In the genomic region with DNA sequence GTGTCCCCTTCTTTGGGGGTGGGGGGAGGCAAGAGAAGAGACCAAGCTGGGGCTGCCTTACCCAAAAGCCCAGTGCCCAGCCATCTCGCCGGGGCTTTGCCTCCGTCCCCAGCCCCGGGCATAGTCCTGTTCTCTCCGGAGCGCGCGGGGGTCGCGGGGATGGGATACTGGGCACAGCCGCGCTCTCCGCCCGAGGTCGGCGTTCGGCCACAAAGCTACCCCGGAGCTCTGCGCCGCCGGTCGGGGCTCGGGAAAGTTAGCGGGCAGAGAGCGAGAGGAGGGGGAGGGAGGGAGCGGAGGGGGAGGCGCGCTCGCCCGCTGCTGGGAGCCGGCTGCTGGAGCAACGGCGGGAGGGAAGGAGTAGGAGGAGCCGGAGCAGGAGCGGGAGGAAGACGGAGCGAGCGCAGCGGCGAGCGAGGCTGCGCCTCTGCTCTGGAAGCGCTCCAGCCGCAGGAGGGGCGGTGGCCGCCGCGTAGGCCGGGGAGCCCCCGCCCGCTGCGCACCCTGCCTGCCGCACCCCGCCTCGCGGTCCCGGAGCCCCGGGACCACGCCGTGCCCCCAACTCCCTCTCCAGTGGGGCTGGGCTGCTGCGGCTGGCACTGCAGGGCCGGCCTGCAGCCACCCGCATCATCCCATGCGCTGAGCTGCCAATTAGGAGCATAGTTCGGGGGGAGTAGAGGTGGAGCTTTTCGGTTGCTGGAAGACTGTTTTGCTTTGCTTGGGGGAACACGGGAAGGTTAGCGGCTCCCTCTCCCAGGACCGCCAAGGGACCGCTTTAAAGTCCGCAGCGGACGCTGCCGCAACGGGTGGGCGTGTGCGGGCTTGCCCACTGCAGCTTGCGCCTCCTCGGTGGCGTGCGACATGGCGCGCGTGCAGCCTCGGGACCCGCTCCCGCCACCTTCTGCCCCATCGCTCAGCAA, we compare ENCODE assay signal across 1 cellular context.
A peak's percentile ranks its signal among the peaks of the same experiment; 100 is the strongest.
TF ChIP-seq lines count a peak whose summit lies in the region.

Gene SCN4B, minus strand, starts transcription at position 272 of the 920 bp plus-strand sequence. Its CDS starts 150 bp downstream, at position 122.

TF ChIP-seq in WTC11, 78 proteins besides CTCF, POLR2A, EP300 and RAD21 (continued from another document):
- TF ChIP-seq ZNF138 (CRISPR knock-in tag; conservative IDR thresholded peaks at IDR 0.05) (0 out of 2 replicates have a peak, but pooled peaks have one; percentile 60), EMX1 (CRISPR knock-in tag; IDR thresholded peaks at IDR 0.05) (no peak), PRRX2 (CRISPR knock-in tag; IDR thresholded peaks at IDR 0.05) (no peak), HMGXB4 (CRISPR knock-in tag; IDR thresholded peaks at IDR 0.05) (peak; percentile 65; the same call in 1 of the 2 replicates), FOXP4 (CRISPR knock-in tag; IDR thresholded peaks at IDR 0.05) (peak; percentile 13; the same call in 1 of the 2 replicates), TP53 (CRISPR knock-in tag; IDR thresholded peaks at IDR 0.05) (0 out of 2 replicates have a peak, but pooled peaks have one; percentile 37), NFYB (CRISPR knock-in tag; conservative IDR thresholded peaks at IDR 0.05; ENCODE audit: low read depth) (no peak), USF2 (CRISPR knock-in tag; IDR thresholded peaks at IDR 0.05) (no peak), NFATC4 (CRISPR knock-in tag; IDR thresholded peaks at IDR 0.05) (no peak), ESRRA (CRISPR knock-in tag; IDR thresholded peaks at IDR 0.05; ENCODE audit: borderline replicate concordance) (no peak), TCF7 (CRISPR knock-in tag; IDR thresholded peaks at IDR 0.05; ENCODE audit: low read depth) (no peak), USF1 (CRISPR knock-in tag; IDR thresholded peaks at IDR 0.05) (no peak; the same call in 1 of the 2 replicates), ETV6 (CRISPR knock-in tag; IDR thresholded peaks at IDR 0.05) (peak; percentile 18; the same call in 1 of the 2 replicates), ZBTB21 (CRISPR knock-in tag; IDR thresholded peaks at IDR 0.05; ENCODE audit: borderline replicate concordance) (0 out of 2 replicates have a peak, but pooled peaks have one; percentile 12), FOXK1 (CRISPR knock-in tag; IDR thresholded peaks at IDR 0.05) (no peak)
